10 cellular contexts compared by ENCODE assay signal in the genomic region with DNA sequence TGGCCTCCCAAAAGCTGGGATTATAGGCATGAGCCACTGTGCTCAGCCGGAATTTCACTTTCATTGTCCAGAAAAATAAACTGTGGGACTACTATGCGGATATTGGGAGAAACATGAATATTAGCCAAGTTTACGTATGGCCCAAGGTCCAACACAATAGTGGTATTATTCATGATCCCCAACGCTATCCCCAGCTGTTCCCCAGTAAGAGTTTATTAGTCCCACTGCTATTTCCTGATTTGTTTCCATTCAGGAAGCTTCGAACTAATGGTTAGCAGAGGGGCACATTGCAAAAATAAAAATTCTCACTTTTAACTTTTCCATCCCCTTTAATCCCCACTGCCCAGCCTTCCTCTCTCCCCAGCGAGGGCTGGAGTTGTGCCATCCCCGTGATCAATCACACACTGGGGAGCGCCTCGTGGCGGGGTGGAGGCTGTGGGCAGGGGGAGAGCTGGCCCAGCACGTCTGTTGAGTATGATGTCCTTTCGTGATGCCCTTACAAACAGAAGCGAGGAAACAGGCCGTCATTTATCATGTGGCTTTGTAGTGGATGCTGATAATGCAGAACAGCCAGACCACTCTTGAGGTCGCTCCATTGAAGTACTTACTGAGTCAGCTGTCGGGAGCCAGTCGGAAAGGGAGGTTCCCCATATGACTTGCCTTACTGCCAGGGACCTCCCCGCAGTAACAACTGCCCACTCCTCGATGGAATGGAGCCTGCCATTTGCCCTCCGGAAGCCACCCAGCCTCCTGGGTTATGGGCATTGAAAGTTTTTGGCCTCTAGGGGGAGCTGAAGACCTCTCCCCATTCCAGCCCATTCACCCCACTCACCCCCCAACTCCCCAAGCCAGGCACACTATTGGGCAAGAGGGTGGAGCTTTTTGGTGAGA.
DNase-seq lines count a peak whose midpoint lies in the region; ATAC-seq and TF ChIP-seq lines count a peak whose summit lies in the region.
"Had no signal": no experiment of that assay in that cellular context is flagged by ENCODE, and none has a peak within 500 bp of the region (broad histone marks: within the 10 kb centered on the region; RNA-seq: fewer than 3 reads in every experiment).

No MANE protein-coding gene starts in this region.

- H3K36me3 ChIP-seq in gastroesophageal sphincter (no peaks in the 10 kb centered on the region), upper lobe of right lung (no peaks in the 10 kb centered on the region)

- 64 to 100% methylated on average over 1 to 9 of the region's 20 CpGs for whole genome bisulfite sequencing in gastroesophageal sphincter (ENCODE audit: low coverage in 1 of 2), 2 donors

- H3K27ac ChIP-seq in gastroesophageal sphincter (no peak overlapping the region), upper lobe of right lung (no peak overlapping the region)

- DNase-seq in Right ventricle myocardium superior, result no peak
- no peak for DNase-seq in cardiac septum (ENCODE audit: low spot score)
- peak; percentile 55 for DNase-seq in SK-MEL-5 (ENCODE audit: low read depth, low spot score)
- peak; percentile 62 for DNase-seq in upper lobe of right lung
- DNase-seq in epidermal melanocyte (ENCODE audit: insufficient read length, low spot score), result no peak
- no peak for DNase-seq in ecto neural progenitor cell (ENCODE audit: low spot score)
- DNase-seq: NCI-H524 treated with DMSO at 0.1 percent for 48 hours had no signal

- no peak for TF ChIP-seq EP300 in gastroesophageal sphincter (IDR thresholded peaks at IDR 0.05)

- in situ Hi-C loops in SK-MEL-5 (cut with HindIII; ENCODE audit: low pct_unique_long_range_greater_than_20kb, low sequenced_read_pairs), result no loop called here

- intact Hi-C loops in Right ventricle myocardium superior (cut with DNase I) (no loop called here), cardiac septum (cut with DNase I) (loop anchor here (5.0 kb wide), 3 partner anchors 64 to 299 kb away; no protein-coding TSS in a partner anchor), upper lobe of right lung (cut with DNase I) (no loop called here)

- peaks cover 4 to 49% (median 11%) of the 10 kb centered on the region in 3 donors for H3K4me1 ChIP-seq in gastroesophageal sphincter
- H3K4me1 ChIP-seq in upper lobe of right lung, result peaks cover 15% of the 10 kb centered on the region

- no peaks in the 10 kb centered on the region for H3K27me3 ChIP-seq in gastroesophageal sphincter
- H3K27me3 ChIP-seq in upper lobe of right lung, result no peaks in the 10 kb centered on the region

- TF ChIP-seq CTCF in gastroesophageal sphincter (IDR thresholded peaks at IDR 0.05) (peak in 1 of 4 experiments; percentile 21), upper lobe of right lung (IDR thresholded peaks at IDR 0.05) (peak; percentile 36)

- TF ChIP-seq POLR2A in gastroesophageal sphincter (IDR thresholded peaks at IDR 0.05) (no peak), GM18505 (IDR thresholded peaks at IDR 0.05; ENCODE audit: borderline replicate concordance, extremely low read depth, insufficient read depth, insufficient read length) (no peak)

- H3K4me3 ChIP-seq in gastroesophageal sphincter, result no peak overlapping the region
- no peak overlapping the region for H3K4me3 ChIP-seq in upper lobe of right lung

- no peaks in the 10 kb centered on the region for H3K9me3 ChIP-seq in gastroesophageal sphincter
- H3K9me3 ChIP-seq in upper lobe of right lung, result no peaks in the 10 kb centered on the region

- ATAC-seq in Right ventricle myocardium superior (ENCODE audit: poor library complexity) (peak; percentile 20), gastroesophageal sphincter (peak; percentile 21), upper lobe of right lung (peak; percentile 58), GM18505 (IDR thresholded peaks at IDR 0.05; ENCODE audit: unreplicated experiment) (no peak)
- ATAC-seq: activated T-helper 17 cell treated with anti-CD3 and anti-CD28 coated beads, Interleukin-2, amount 50 U/mL, for 72 hours had no signal

Comparison
In these comparisons a context has a peak if more than half of its experiments do, and no peak if none do; other contexts are left out.
1. DNase-seq: peak in SK-MEL-5 (single experiment) and upper lobe of right lung (single experiment); none in Right ventricle myocardium superior (single experiment), cardiac septum (single experiment), epidermal melanocyte (single experiment) and ecto neural progenitor cell (single experiment).